ENCODE assay signal across 8 cellular contexts in the genomic region with DNA sequence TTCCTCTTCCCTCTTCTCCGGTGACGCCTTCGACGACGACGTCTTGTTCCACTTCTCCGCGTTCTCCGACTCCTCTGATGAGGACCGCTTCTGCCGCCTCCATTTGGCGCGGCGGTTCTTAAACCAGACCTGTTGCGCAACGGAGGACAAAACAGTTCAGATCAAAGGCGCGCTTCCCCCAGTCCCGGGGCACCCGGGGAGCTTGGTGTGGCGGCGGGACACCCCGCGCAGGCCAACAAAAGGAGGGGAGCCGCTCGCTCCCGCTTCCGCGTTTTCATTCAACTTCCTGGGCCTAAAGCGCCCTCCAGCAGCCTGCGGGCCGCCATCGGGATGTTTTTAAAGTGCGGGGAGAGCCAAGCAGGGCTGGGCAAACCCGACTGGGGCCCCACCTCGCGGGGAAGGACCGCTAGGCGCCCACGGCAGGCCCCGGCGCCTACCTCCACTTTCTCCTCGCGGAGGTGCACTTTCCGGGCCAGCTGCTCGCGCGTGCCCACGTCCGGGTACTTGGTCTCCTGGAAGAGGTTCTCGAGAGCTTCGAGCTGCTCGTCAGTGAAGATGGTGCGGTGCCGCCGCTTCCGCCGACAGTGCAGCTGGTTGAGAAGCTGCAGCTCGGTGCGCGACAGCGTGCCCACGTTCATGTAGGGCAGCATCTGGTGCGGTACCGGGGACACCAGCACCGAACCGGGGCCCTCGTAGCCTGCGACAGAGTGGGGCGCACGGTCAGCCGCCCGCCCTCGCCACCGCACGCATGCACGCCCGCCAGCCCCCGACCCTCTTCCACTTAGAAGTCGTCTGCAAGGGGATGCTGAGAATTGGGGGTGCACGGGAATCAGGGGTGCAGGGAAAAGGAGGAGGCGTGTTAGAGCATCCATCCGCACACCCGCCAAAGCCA. TPM values are rescaled to one million over a fixed set of nuclear protein-coding genes. Genes with fewer than 3 reads are reported as not detected.
A peak's percentile ranks its signal among the peaks of the same experiment; 100 is the strongest.
DNase-seq lines count a peak whose midpoint lies in the region; ATAC-seq lines count a peak whose summit lies in the region.

No MANE protein-coding gene starts in this region.

- H3K36me3 Mint-ChIP-seq in activated T-helper 2 cell treated with anti-CD3 and anti-CD28 coated beads, Interferon-gamma antibody, Interleukin-2, Interleukin-4, amounts not matched to agents 10 μg/mL and 5 μg/mL and 100 μg/mL, durations not matched to agents 14 hours and 24 hours and 36 hours (ENCODE audit: low read depth) = peaks cover 4% of the 10 kb centered on the region
- peaks cover 4% of the 10 kb centered on the region for H3K36me3 Mint-ChIP-seq in stimulated activated effector memory CD8-positive, alpha-beta T cell treated with anti-CD3 and anti-CD28 coated beads, Interleukin-12 subunit alpha, Interleukin-12 subunit beta, amount 100 ng/mL, for 72 hours

- H3K27me3 ChIP-seq in iPS-18a (ENCODE audit: control insufficient read depth, insufficient read depth, low read length) = peaks cover 100% of the 10 kb centered on the region

- peaks cover 77% of the 10 kb centered on the region for H3K27me3 Mint-ChIP-seq in activated T-helper 2 cell treated with anti-CD3 and anti-CD28 coated beads, Interferon-gamma antibody, Interleukin-2, Interleukin-4, amounts not matched to agents 10 μg/mL and 5 μg/mL and 100 μg/mL, durations not matched to agents 14 hours and 24 hours and 36 hours (ENCODE audit: low read depth)

- peak overlapping the region; percentile 14 for H3K27ac Mint-ChIP-seq in activated T-helper 2 cell treated with anti-CD3 and anti-CD28 coated beads, Interferon-gamma antibody, Interleukin-2, Interleukin-4, amounts not matched to agents 10 μg/mL and 5 μg/mL and 100 μg/mL, durations not matched to agents 14 hours and 24 hours and 36 hours
- H3K27ac Mint-ChIP-seq in stimulated activated effector memory CD8-positive, alpha-beta T cell treated with anti-CD3 and anti-CD28 coated beads, Interleukin-12 subunit alpha, Interleukin-12 subunit beta, amount 100 ng/mL, for 72 hours = peak overlapping the region; percentile 29

- H3K4me3 Mint-ChIP-seq in activated T-helper 2 cell treated with anti-CD3 and anti-CD28 coated beads, Interferon-gamma antibody, Interleukin-2, Interleukin-4, amounts not matched to agents 10 μg/mL and 5 μg/mL and 100 μg/mL, durations not matched to agents 14 hours and 24 hours and 36 hours (ENCODE audit: low read depth) = peak overlapping the region; percentile 66
- peak overlapping the region; percentile 70 for H3K4me3 Mint-ChIP-seq in stimulated activated effector memory CD8-positive, alpha-beta T cell treated with anti-CD3 and anti-CD28 coated beads, Interleukin-12 subunit alpha, Interleukin-12 subunit beta, amount 100 ng/mL, for 72 hours

- ATAC-seq in stimulated activated effector memory CD8-positive, alpha-beta T cell treated with anti-CD3 and anti-CD28 coated beads, Interleukin-12 subunit alpha, Interleukin-12 subunit beta, amount 100 ng/mL, for 72 hours = peak; percentile 42

- no peak overlapping the region for H3K27ac ChIP-seq in iPS-18a (ENCODE audit: low read length)

- H3K36me3 ChIP-seq in iPS-18a (ENCODE audit: control insufficient read depth, low read depth, low read length) = no peaks in the 10 kb centered on the region

- peak overlapping the region; percentile 48 for H3K4me3 ChIP-seq in iPS-18a (ENCODE audit: low read length)

- no peak overlapping the region for H3K9ac ChIP-seq in iPS-18a (ENCODE audit: low read length)

- no peaks in the 10 kb centered on the region for H3K9me3 ChIP-seq in iPS-18a (ENCODE audit: control insufficient read depth, low read depth, low read length)

- peaks cover 9% of the 10 kb centered on the region for H3K4me1 Mint-ChIP-seq in activated T-helper 2 cell treated with anti-CD3 and anti-CD28 coated beads, Interferon-gamma antibody, Interleukin-2, Interleukin-4, amounts not matched to agents 10 μg/mL and 5 μg/mL and 100 μg/mL, durations not matched to agents 14 hours and 24 hours and 36 hours (ENCODE audit: low read depth)
- H3K4me1 Mint-ChIP-seq in stimulated activated effector memory CD8-positive, alpha-beta T cell treated with anti-CD3 and anti-CD28 coated beads, Interleukin-12 subunit alpha, Interleukin-12 subunit beta, amount 100 ng/mL, for 72 hours = peaks cover 26% of the 10 kb centered on the region

- peaks cover 40% of the 10 kb centered on the region for H3K4me1 ChIP-seq in iPS-18a (ENCODE audit: control insufficient read depth, low read depth, low read length)

- H3K9me3 Mint-ChIP-seq in activated T-helper 2 cell treated with anti-CD3 and anti-CD28 coated beads, Interferon-gamma antibody, Interleukin-2, Interleukin-4, amounts not matched to agents 10 μg/mL and 5 μg/mL and 100 μg/mL, durations not matched to agents 14 hours and 24 hours and 36 hours = no peaks in the 10 kb centered on the region
- no peaks in the 10 kb centered on the region for H3K9me3 Mint-ChIP-seq in stimulated activated effector memory CD8-positive, alpha-beta T cell treated with anti-CD3 and anti-CD28 coated beads, Interleukin-12 subunit alpha, Interleukin-12 subunit beta, amount 100 ng/mL, for 72 hours

- intact Hi-C loops in activated T-helper 2 cell treated with anti-CD3 and anti-CD28 coated beads, Interferon-gamma antibody, Interleukin-2, Interleukin-4, amounts not matched to agents 10 μg/mL and 5 μg/mL and 100 μg/mL, durations not matched to agents 14 hours and 24 hours and 36 hours (cut with micrococcal nuclease) = no loop called here
- intact Hi-C loops in posterior cingulate gyrus (cut with DNase I) = no loop called here

- DNase-seq in NCI-H2029 (lab: John Stamatoyannopoulos, UW) = peak; percentile 13
- DNase-seq in NCI-H2029 treated with DMSO at 0.1 percent for 48 hours (lab: John Stamatoyannopoulos, UW) = no peak
- peak; percentile 29 for DNase-seq in activated T-helper 2 cell treated with anti-CD3 and anti-CD28 coated beads, Interferon-gamma antibody, Interleukin-2, Interleukin-4, amounts not matched to agents 10 μg/mL and 5 μg/mL and 100 μg/mL, durations not matched to agents 14 hours and 24 hours and 36 hours (ENCODE audit: low spot score)
- DNase-seq in stimulated activated effector memory CD8-positive, alpha-beta T cell treated with anti-CD3 and anti-CD28 coated beads, Interleukin-12 subunit alpha, Interleukin-12 subunit beta, amount 100 ng/mL, for 72 hours (ENCODE audit: low spot score in 2 of 2) = no peak
- no peak for DNase-seq in DMS153 (lab: John Stamatoyannopoulos, UW)
- no peak for DNase-seq in NCI-H1417 (lab: John Stamatoyannopoulos, UW)
- DNase-seq in posterior cingulate gyrus = no peak

RNA-seq across cellular contexts. Expression of gene GSC, which starts 1.1 kb away (rescaled TPM):
- total RNA-seq in activated T-helper 2 cell treated with anti-CD3 and anti-CD28 coated beads, Interferon-gamma antibody, Interleukin-2, Interleukin-4, amounts not matched to agents 10 μg/mL and 5 μg/mL and 100 μg/mL, durations not matched to agents 14 hours and 24 hours and 36 hours = 0.14 TPM in 1 of 2 replicates, not detected in the other

Comparison
In these comparisons a context has a peak if more than half of its experiments do, and no peak if none do; other contexts are left out.
1. DNase-seq: peak in NCI-H2029 (single experiment) and activated T-helper 2 cell treated with anti-CD3 and anti-CD28 coated beads, Interferon-gamma antibody, Interleukin-2, Interleukin-4, amounts not matched to agents 10 μg/mL and 5 μg/mL and 100 μg/mL, durations not matched to agents 14 hours and 24 hours and 36 hours (single experiment); none in NCI-H2029 treated with DMSO at 0.1 percent for 48 hours (single experiment), stimulated activated effector memory CD8-positive, alpha-beta T cell treated with anti-CD3 and anti-CD28 coated beads, Interleukin-12 subunit alpha, Interleukin-12 subunit beta, amount 100 ng/mL, for 72 hours (0 of 2), DMS153 (single experiment), NCI-H1417 (0 of 3) and posterior cingulate gyrus (0 of 10).